Comparison of ENCODE assay signal across 1 cellular context in genomic region chr2:201828235-201828634, GRCh38.
TF ChIP-seq lines count a peak whose summit lies in the region.

No MANE protein-coding gene starts in this region.

TF ChIP-seq in IMR-90, 13 proteins besides CTCF, POLR2A, EP300 and RAD21 (continued from another document):
- TF ChIP-seq USF2 (IDR thresholded peaks at IDR 0.05; ENCODE audit: low read depth, low read length), result no peak
- TF ChIP-seq RCOR1 (IDR thresholded peaks at IDR 0.05; ENCODE audit: insufficient replicate concordance, low read length), result no peak
- TF ChIP-seq MAZ (IDR thresholded peaks at IDR 0.05; ENCODE audit: borderline replicate concordance, low read depth, low read length), result no peak
- no peak for TF ChIP-seq CHD1 (IDR thresholded peaks at IDR 0.05; ENCODE audit: low read depth, low read length)
- no peak for TF ChIP-seq MXI1 (IDR thresholded peaks at IDR 0.05; ENCODE audit: borderline replicate concordance, low read depth, low read length)
- no peak for TF ChIP-seq ELK1 (IDR thresholded peaks at IDR 0.05; ENCODE audit: borderline replicate concordance, low read depth, low read length)
- no peak for TF ChIP-seq FOS (IDR thresholded peaks at IDR 0.05; ENCODE audit: low read depth, low read length)
- TF ChIP-seq RFX5 (IDR thresholded peaks at IDR 0.05; ENCODE audit: low read depth, low read length), result no peak
- TF ChIP-seq MAFK (IDR thresholded peaks at IDR 0.05; ENCODE audit: low read depth, low read length), result no peak
